1 cellular context compared by ENCODE assay signal in the genomic region with DNA sequence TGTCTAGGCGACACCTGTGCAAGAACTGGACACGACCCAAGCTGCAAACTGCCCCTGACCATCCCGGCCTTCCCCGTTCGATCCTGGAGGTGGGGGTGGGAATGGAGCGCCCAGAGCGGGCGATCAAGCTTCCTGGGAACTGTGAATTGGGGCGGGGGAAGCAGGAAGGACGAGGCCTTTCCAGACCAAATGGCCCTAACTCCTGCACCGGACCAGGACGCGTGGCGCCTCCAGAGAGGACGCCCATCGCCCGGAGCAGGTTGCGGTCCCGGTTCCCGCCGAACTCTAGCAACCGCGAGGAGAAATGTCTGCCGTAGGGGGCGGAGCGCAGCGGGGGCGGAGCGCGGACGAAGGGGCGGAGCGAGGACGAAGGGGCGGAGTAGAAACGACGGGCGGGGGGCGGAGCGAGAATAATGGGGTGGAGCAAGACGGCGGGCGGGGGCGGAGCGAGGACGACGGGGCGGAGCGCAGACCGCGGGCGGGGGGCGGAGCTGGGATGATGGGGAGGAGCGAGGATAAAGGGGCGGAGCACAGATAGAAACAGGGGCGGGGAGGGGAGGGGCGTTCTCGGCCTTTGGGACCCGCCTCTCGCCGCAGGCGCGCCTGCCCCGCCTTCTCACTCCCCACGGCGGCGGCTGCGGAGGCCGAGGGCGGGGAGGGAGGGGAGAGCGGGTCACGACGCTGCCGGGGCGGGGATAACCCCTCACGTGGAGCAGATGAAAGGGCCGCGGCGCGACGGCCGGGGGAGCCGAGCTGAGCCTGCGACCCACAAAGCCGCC.
TF ChIP-seq lines count a peak whose summit lies in the region.

A gene (plus strand): TSS at position 695 of the 779 bp plus-strand sequence. CDS start 195 bp downstream, outside the sequence.

TF ChIP-seq in HepG2, 621 proteins besides CTCF, POLR2A, EP300 and RAD21 (continued from another document and continues in another):
- TF ChIP-seq, protein P1, sequence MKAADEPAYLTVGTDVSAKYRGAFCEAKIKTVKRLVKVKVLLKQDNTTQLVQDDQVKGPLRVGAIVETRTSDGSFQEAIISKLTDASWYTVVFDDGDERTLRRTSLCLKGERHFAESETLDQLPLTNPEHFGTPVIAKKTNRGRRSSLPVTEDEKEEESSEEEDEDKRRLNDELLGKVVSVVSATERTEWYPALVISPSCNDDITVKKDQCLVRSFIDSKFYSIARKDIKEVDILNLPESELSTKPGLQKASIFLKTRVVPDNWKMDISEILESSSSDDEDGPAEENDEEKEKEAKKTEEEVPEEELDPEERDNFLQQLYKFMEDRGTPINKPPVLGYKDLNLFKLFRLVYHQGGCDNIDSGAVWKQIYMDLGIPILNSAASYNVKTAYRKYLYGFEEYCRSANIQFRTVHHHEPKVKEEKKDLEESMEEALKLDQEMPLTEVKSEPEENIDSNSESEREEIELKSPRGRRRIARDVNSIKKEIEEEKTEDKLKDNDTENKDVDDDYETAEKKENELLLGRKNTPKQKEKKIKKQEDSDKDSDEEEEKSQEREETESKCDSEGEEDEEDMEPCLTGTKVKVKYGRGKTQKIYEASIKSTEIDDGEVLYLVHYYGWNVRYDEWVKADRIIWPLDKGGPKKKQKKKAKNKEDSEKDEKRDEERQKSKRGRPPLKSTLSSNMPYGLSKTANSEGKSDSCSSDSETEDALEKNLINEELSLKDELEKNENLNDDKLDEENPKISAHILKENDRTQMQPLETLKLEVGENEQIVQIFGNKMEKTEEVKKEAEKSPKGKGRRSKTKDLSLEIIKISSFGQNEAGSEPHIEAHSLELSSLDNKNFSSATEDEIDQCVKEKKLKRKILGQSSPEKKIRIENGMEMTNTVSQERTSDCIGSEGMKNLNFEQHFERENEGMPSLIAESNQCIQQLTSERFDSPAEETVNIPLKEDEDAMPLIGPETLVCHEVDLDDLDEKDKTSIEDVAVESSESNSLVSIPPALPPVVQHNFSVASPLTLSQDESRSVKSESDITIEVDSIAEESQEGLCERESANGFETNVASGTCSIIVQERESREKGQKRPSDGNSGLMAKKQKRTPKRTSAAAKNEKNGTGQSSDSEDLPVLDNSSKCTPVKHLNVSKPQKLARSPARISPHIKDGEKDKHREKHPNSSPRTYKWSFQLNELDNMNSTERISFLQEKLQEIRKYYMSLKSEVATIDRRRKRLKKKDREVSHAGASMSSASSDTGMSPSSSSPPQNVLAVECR (CRISPR knock-in tag; IDR thresholded peaks at IDR 0.05; ENCODE audit: borderline replicate concordance), result peak; percentile 79
- TF ChIP-seq, protein P2, sequence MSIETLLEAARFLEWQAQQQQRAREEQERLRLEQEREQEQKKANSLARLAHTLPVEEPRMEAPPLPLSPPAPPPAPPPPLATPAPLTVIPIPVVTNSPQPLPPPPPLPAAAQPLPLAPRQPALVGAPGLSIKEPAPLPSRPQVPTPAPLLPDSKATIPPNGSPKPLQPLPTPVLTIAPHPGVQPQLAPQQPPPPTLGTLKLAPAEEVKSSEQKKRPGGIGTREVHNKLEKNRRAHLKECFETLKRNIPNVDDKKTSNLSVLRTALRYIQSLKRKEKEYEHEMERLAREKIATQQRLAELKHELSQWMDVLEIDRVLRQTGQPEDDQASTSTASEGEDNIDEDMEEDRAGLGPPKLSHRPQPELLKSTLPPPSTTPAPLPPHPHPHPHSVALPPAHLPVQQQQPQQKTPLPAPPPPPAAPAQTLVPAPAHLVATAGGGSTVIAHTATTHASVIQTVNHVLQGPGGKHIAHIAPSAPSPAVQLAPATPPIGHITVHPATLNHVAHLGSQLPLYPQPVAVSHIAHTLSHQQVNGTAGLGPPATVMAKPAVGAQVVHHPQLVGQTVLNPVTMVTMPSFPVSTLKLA (IDR thresholded peaks at IDR 0.05), result 0 out of 2 replicates have a peak, but pooled peaks have one; percentile 24
- TF ChIP-seq ZNF616 (CRISPR knock-in tag; IDR thresholded peaks at IDR 0.05; ENCODE audit: low read depth) (no peak), ZNF317 (CRISPR knock-in tag; IDR thresholded peaks at IDR 0.05) (no peak; the same call in 1 of the 2 replicates), MTF2 (CRISPR knock-in tag; IDR thresholded peaks at IDR 0.05; ENCODE audit: borderline replicate concordance) (no peak), HNRNPL (IDR thresholded peaks at IDR 0.05; ENCODE audit: low read depth, low read length) (no peak), GTF3A (CRISPR knock-in tag; conservative IDR thresholded peaks at IDR 0.05) (no peak), GATAD2A (CRISPR knock-in tag; IDR thresholded peaks at IDR 0.05) (no peak), GZF1 (CRISPR knock-in tag; IDR thresholded peaks at IDR 0.05) (no peak), CBX2 (IDR thresholded peaks at IDR 0.05; ENCODE audit: low read depth, low read length) (no peak), CBX2 (CRISPR knock-in tag; IDR thresholded peaks at IDR 0.05; ENCODE audit: low read depth) (no peak), KDM3A (CRISPR knock-in tag; IDR thresholded peaks at IDR 0.05; ENCODE audit: low read depth) (0 out of 2 replicates have a peak, but pooled peaks have one; percentile 48), ZNF331 (CRISPR knock-in tag; IDR thresholded peaks at IDR 0.05) (peak; percentile 57; the same call in 1 of the 2 replicates), ZNF430 (CRISPR knock-in tag; IDR thresholded peaks at IDR 0.05) (0 out of 2 replicates have a peak, but pooled peaks have one; percentile 72), PTBP1 (IDR thresholded peaks at IDR 0.05; ENCODE audit: low read depth, low read length, poor library complexity, severe bottlenecking) (no peak), ZNF335 (CRISPR knock-in tag; IDR thresholded peaks at IDR 0.05) (no peak), MIER3 (CRISPR knock-in tag; IDR thresholded peaks at IDR 0.05; ENCODE audit: borderline replicate concordance) (no peak), HHEX (CRISPR knock-in tag; IDR thresholded peaks at IDR 0.05) (no peak), MLLT10 (CRISPR knock-in tag; IDR thresholded peaks at IDR 0.05) (no peak), NR2C2 (CRISPR knock-in tag; IDR thresholded peaks at IDR 0.05; ENCODE audit: borderline replicate concordance) (peak; percentile 79), CHD4 (IDR thresholded peaks at IDR 0.05; ENCODE audit: borderline replicate concordance, low read length) (no peak), MEIS1 (CRISPR knock-in tag; IDR thresholded peaks at IDR 0.05; ENCODE audit: borderline replicate concordance) (no peak; the same call in 1 of the 2 replicates), FIP1L1 (IDR thresholded peaks at IDR 0.05; ENCODE audit: borderline replicate concordance, insufficient read depth, low read depth, low read length) (no peak)
- TF ChIP-seq, protein P3, sequence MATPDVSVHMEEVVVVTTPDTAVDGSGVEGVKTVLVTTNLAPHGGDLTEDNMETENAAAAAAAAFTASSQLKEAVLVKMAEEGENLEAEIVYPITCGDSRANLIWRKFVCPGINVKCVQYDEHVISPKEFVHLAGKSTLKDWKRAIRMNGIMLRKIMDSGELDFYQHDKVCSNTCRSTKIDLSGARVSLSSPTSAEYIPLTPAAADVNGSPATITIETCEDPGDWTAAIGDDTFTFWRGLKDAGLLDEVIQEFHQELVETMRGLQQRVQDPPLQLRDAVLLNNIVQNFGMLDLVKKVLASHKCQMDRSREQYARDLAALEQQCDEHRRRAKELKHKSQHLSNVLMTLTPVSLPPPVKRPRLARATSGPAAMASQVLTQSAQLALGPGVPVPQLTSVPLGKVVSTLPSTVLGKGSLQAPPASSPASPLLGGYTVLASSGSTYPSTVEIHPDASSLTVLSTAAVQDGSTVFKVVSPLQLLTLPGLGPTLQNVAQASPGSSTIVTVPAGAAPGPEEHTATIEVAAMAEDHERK (CRISPR knock-in tag; IDR thresholded peaks at IDR 0.05; ENCODE audit: low read depth), result 0 out of 2 replicates have a peak, but pooled peaks have one; percentile 37
- TF ChIP-seq, protein P4, sequence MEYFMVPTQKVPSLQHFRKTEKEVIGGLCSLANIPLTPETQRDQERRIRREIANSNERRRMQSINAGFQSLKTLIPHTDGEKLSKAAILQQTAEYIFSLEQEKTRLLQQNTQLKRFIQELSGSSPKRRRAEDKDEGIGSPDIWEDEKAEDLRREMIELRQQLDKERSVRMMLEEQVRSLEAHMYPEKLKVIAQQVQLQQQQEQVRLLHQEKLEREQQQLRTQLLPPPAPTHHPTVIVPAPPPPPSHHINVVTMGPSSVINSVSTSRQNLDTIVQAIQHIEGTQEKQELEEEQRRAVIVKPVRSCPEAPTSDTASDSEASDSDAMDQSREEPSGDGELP (IDR thresholded peaks at IDR 0.05; ENCODE audit: borderline replicate concordance, low read depth), result no peak
- TF ChIP-seq, protein P5, sequence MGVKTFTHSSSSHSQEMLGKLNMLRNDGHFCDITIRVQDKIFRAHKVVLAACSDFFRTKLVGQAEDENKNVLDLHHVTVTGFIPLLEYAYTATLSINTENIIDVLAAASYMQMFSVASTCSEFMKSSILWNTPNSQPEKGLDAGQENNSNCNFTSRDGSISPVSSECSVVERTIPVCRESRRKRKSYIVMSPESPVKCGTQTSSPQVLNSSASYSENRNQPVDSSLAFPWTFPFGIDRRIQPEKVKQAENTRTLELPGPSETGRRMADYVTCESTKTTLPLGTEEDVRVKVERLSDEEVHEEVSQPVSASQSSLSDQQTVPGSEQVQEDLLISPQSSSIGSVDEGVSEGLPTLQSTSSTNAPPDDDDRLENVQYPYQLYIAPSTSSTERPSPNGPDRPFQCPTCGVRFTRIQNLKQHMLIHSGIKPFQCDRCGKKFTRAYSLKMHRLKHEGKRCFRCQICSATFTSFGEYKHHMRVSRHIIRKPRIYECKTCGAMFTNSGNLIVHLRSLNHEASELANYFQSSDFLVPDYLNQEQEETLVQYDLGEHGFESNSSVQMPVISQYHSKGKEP (CRISPR knock-in tag; IDR thresholded peaks at IDR 0.05), result no peak
- TF ChIP-seq, protein P6, sequence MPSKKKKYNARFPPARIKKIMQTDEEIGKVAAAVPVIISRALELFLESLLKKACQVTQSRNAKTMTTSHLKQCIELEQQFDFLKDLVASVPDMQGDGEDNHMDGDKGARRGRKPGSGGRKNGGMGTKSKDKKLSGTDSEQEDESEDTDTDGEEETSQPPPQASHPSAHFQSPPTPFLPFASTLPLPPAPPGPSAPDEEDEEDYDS (CRISPR knock-in tag; IDR thresholded peaks at IDR 0.05), result peak; percentile 90
- TF ChIP-seq, protein P7, sequence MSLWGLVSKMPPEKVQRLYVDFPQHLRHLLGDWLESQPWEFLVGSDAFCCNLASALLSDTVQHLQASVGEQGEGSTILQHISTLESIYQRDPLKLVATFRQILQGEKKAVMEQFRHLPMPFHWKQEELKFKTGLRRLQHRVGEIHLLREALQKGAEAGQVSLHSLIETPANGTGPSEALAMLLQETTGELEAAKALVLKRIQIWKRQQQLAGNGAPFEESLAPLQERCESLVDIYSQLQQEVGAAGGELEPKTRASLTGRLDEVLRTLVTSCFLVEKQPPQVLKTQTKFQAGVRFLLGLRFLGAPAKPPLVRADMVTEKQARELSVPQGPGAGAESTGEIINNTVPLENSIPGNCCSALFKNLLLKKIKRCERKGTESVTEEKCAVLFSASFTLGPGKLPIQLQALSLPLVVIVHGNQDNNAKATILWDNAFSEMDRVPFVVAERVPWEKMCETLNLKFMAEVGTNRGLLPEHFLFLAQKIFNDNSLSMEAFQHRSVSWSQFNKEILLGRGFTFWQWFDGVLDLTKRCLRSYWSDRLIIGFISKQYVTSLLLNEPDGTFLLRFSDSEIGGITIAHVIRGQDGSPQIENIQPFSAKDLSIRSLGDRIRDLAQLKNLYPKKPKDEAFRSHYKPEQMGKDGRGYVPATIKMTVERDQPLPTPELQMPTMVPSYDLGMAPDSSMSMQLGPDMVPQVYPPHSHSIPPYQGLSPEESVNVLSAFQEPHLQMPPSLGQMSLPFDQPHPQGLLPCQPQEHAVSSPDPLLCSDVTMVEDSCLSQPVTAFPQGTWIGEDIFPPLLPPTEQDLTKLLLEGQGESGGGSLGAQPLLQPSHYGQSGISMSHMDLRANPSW (CRISPR knock-in tag; IDR thresholded peaks at IDR 0.05; ENCODE audit: borderline replicate concordance), result no peak
- TF ChIP-seq, protein P8, sequence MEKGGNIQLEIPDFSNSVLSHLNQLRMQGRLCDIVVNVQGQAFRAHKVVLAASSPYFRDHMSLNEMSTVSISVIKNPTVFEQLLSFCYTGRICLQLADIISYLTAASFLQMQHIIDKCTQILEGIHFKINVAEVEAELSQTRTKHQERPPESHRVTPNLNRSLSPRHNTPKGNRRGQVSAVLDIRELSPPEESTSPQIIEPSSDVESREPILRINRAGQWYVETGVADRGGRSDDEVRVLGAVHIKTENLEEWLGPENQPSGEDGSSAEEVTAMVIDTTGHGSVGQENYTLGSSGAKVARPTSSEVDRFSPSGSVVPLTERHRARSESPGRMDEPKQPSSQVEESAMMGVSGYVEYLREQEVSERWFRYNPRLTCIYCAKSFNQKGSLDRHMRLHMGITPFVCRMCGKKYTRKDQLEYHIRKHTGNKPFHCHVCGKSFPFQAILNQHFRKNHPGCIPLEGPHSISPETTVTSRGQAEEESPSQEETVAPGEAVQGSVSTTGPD (CRISPR knock-in tag; IDR thresholded peaks at IDR 0.05), result no peak
- TF ChIP-seq, protein P9, sequence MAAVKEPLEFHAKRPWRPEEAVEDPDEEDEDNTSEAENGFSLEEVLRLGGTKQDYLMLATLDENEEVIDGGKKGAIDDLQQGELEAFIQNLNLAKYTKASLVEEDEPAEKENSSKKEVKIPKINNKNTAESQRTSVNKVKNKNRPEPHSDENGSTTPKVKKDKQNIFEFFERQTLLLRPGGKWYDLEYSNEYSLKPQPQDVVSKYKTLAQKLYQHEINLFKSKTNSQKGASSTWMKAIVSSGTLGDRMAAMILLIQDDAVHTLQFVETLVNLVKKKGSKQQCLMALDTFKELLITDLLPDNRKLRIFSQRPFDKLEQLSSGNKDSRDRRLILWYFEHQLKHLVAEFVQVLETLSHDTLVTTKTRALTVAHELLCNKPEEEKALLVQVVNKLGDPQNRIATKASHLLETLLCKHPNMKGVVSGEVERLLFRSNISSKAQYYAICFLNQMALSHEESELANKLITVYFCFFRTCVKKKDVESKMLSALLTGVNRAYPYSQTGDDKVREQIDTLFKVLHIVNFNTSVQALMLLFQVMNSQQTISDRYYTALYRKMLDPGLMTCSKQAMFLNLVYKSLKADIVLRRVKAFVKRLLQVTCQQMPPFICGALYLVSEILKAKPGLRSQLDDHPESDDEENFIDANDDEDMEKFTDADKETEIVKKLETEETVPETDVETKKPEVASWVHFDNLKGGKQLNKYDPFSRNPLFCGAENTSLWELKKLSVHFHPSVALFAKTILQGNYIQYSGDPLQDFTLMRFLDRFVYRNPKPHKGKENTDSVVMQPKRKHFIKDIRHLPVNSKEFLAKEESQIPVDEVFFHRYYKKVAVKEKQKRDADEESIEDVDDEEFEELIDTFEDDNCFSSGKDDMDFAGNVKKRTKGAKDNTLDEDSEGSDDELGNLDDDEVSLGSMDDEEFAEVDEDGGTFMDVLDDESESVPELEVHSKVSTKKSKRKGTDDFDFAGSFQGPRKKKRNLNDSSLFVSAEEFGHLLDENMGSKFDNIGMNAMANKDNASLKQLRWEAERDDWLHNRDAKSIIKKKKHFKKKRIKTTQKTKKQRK (IDR thresholded peaks at IDR 0.05; ENCODE audit: low read length), result no peak
- TF ChIP-seq, protein P10, sequence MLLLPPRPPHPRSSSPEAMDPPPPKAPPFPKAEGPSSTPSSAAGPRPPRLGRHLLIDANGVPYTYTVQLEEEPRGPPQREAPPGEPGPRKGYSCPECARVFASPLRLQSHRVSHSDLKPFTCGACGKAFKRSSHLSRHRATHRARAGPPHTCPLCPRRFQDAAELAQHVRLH (CRISPR knock-in tag; IDR thresholded peaks at IDR 0.05; ENCODE audit: borderline replicate concordance, low read depth), result peak; percentile 54; the same call in 1 of the 2 replicates
